In genomic region chr6:26033132-26033941, GRCh38 we compare ENCODE assay signal across 8 cellular contexts.
DNase-seq lines count a peak whose midpoint lies in the region; TF ChIP-seq lines count a peak whose summit lies in the region.

No MANE protein-coding gene starts in this region.

- peak; percentile 94 to 95 for DNase-seq in SHP77 (lab: John Stamatoyannopoulos, UW)
- DNase-seq in germinal center (ENCODE audit: low spot score) = peak; percentile 90
- DNase-seq in non-pigmented ciliary epithelial cell (ENCODE audit: low read depth) = peak; percentile 95
- no peak for DNase-seq in GM19238 (ENCODE audit: insufficient read length, low spot score)

- peak overlapping the region; percentile 96 for H3K27ac Mint-ChIP-seq in activated naive CD8-positive, alpha-beta T cell

- peak overlapping the region; percentile 54 for H3K27ac ChIP-seq in HEK293 (ENCODE audit: extremely low read depth, low read depth, low read length)

- H3F3A ChIP-seq in Loucy (ENCODE audit: low read depth) = peaks cover 22% of the 10 kb centered on the region; the same call in 1 of the 2 replicates

- H3K27me3 ChIP-seq in Loucy (ENCODE audit: insufficient read depth, low read length, poor library complexity, severe bottlenecking) = no peaks in the 10 kb centered on the region

- H3K4me1 ChIP-seq in HEK293 (ENCODE audit: control insufficient read depth, insufficient read depth, low read length) (peaks cover 11% of the 10 kb centered on the region), Loucy (ENCODE audit: insufficient read depth, low read length, poor library complexity, severe bottlenecking) (peaks cover 40% of the 10 kb centered on the region)

- H3K9me3 Mint-ChIP-seq in activated naive CD8-positive, alpha-beta T cell (ENCODE audit: low read depth) = no peaks in the 10 kb centered on the region

- H3K4me3 ChIP-seq in HEK293 (ENCODE audit: low read depth, low read length) = peak overlapping the region; percentile 57
- H3K4me3 ChIP-seq in Loucy (ENCODE audit: low read length, poor library complexity, severe bottlenecking) = peak overlapping the region; percentile 80

- no peaks in the 10 kb centered on the region for H4K20me1 ChIP-seq in Loucy (ENCODE audit: insufficient read depth, low read length, poor library complexity, severe bottlenecking)

- peaks cover 2% of the 10 kb centered on the region for H3K36me3 Mint-ChIP-seq in activated naive CD8-positive, alpha-beta T cell

- peak overlapping the region; percentile 98 for H3K9ac ChIP-seq in Loucy (ENCODE audit: low read depth, low read length, poor library complexity, severe bottlenecking)

- H3K4me1 Mint-ChIP-seq in activated naive CD8-positive, alpha-beta T cell (ENCODE audit: low read depth) = peaks cover 36% of the 10 kb centered on the region

- H3K4me2 ChIP-seq in Loucy (ENCODE audit: low read depth, low read length, poor library complexity, severe bottlenecking) = peak overlapping the region; percentile 95

- no peaks in the 10 kb centered on the region for H3K9me3 ChIP-seq in HEK293 (ENCODE audit: control insufficient read depth, insufficient read depth, low read depth, low read length)
- no peaks in the 10 kb centered on the region for H3K9me3 ChIP-seq in Loucy (ENCODE audit: insufficient read depth, low read depth, low read length)

- TF ChIP-seq CTCF in HEK293 (tag by site-specific recombination; IDR thresholded peaks at IDR 0.05) (no peak), Loucy (conservative IDR thresholded peaks at IDR 0.05; ENCODE audit: low read length) (no peak)

- H3K79me2 ChIP-seq in Loucy (ENCODE audit: insufficient read depth, low read length) = no peaks in the 10 kb centered on the region

- H3K4me3 Mint-ChIP-seq in activated naive CD8-positive, alpha-beta T cell = peak overlapping the region; percentile 93

- CTCF ChIA-PET in HEK293 (lab: Yijun Ruan, JAX) = interaction anchor here (0.6 to 2.3 kb wide), 5 partner anchors 28 to 171 kb away, joined by 3 to 16 read pairs (median 3); a partner anchor contains a TSS

- H3K27me3 Mint-ChIP-seq in activated naive CD8-positive, alpha-beta T cell = no peaks in the 10 kb centered on the region

- peak; percentile 96 for TF ChIP-seq POLR2A in GM10847 (IDR thresholded peaks at IDR 0.05; ENCODE audit: extremely low read depth, insufficient read length)

- no peaks in the 10 kb centered on the region for H3K36me3 ChIP-seq in HEK293 (ENCODE audit: control insufficient read depth in 2 of 2, insufficient read depth in 1 of 2, low read length in 2 of 2)
- H3K36me3 ChIP-seq in Loucy (ENCODE audit: insufficient read depth, low read length) = no peaks in the 10 kb centered on the region

- H3K9me2 ChIP-seq in Loucy (replicated peaks; ENCODE audit: low read depth, low read length) = no peaks in the 10 kb centered on the region

- H2AFZ ChIP-seq in Loucy (ENCODE audit: low read length) = peak overlapping the region; percentile 23; the same call in 1 of the 2 replicates

- POLR2A ChIA-PET in HEK293 (lab: Yijun Ruan, JAX) = interaction anchor here (0.7 to 6.0 kb wide), 15 partner anchors 8 to 1860 kb away, joined by 3 to 336 read pairs (median 25); a partner anchor contains a TSS

TF ChIP-seq in HEK293, 187 proteins besides CTCF, POLR2A, EP300 and RAD21 (continues in another document):
- TF ChIP-seq BCL11A (tag by site-specific recombination; IDR thresholded peaks at IDR 0.05; ENCODE audit: low read depth) = no peak
- TF ChIP-seq OSR2 (tag by site-specific recombination; IDR thresholded peaks at IDR 0.05) = no peak
- peak; percentile 57; the same call in 1 of the 2 replicates for TF ChIP-seq ZEB2 (tag by site-specific recombination; IDR thresholded peaks at IDR 0.05)
- no peak for TF ChIP-seq ZNF19 (tag by site-specific recombination; IDR thresholded peaks at IDR 0.05; ENCODE audit: low read depth)
- TF ChIP-seq ZNF324 (tag by site-specific recombination; IDR thresholded peaks at IDR 0.05) = no peak
- no peak for TF ChIP-seq ZFP69B (tag by site-specific recombination; IDR thresholded peaks at IDR 0.05)
- 0 out of 2 replicates have a peak, but pooled peaks have one; percentile 35 for TF ChIP-seq ZNF449 (tag by site-specific recombination; IDR thresholded peaks at IDR 0.05)
- 0 out of 2 replicates have a peak, but pooled peaks have one; percentile 27 for TF ChIP-seq ZXDB (tag by site-specific recombination; IDR thresholded peaks at IDR 0.05)
- TF ChIP-seq ZNF510 (tag by site-specific recombination; IDR thresholded peaks at IDR 0.05; ENCODE audit: insufficient replicate concordance) = no peak
- TF ChIP-seq ZNF785 (tag by site-specific recombination; IDR thresholded peaks at IDR 0.05) = no peak
- TF ChIP-seq GLIS1 (tag by site-specific recombination; IDR thresholded peaks at IDR 0.05) = no peak
- TF ChIP-seq ZNF239 (tag by site-specific recombination; IDR thresholded peaks at IDR 0.05) = no peak
- no peak for TF ChIP-seq OVOL3 (tag by site-specific recombination; IDR thresholded peaks at IDR 0.05)
- 0 out of 2 replicates have a peak, but pooled peaks have one; percentile 25 for TF ChIP-seq ZNF692 (tag by site-specific recombination; IDR thresholded peaks at IDR 0.05)
- no peak for TF ChIP-seq HIC1 (tag by site-specific recombination; IDR thresholded peaks at IDR 0.05)
- TF ChIP-seq ZNF830 (tag by site-specific recombination; IDR thresholded peaks at IDR 0.05; ENCODE audit: low read depth) = no peak
- TF ChIP-seq ZNF112 (tag by site-specific recombination; IDR thresholded peaks at IDR 0.05) = no peak
- TF ChIP-seq ZNF791 (tag by site-specific recombination; IDR thresholded peaks at IDR 0.05) = no peak
- no peak for TF ChIP-seq ZFP41 (tag by site-specific recombination; IDR thresholded peaks at IDR 0.05; ENCODE audit: borderline replicate concordance)
- no peak for TF ChIP-seq MYNN (tag by site-specific recombination; IDR thresholded peaks at IDR 0.05; ENCODE audit: borderline replicate concordance)
- TF ChIP-seq ZNF157 (tag by site-specific recombination; IDR thresholded peaks at IDR 0.05) = no peak
- TF ChIP-seq ZNF776 (tag by site-specific recombination; IDR thresholded peaks at IDR 0.05; ENCODE audit: borderline replicate concordance) = no peak
- no peak; the same call in 1 of the 2 replicates for TF ChIP-seq ZBTB6 (tag by site-specific recombination; IDR thresholded peaks at IDR 0.05)
- TF ChIP-seq ZNF266 (tag by site-specific recombination; IDR thresholded peaks at IDR 0.05; ENCODE audit: low read depth) = no peak
- TF ChIP-seq ZNF37A (tag by site-specific recombination; IDR thresholded peaks at IDR 0.05) = no peak
- TF ChIP-seq GLI2 (tag by site-specific recombination; IDR thresholded peaks at IDR 0.05; ENCODE audit: borderline replicate concordance, low read depth) = no peak
- TF ChIP-seq KLF16 (tag by site-specific recombination; IDR thresholded peaks at IDR 0.05) = no peak
- no peak for TF ChIP-seq TRIM28 (IDR thresholded peaks at IDR 0.05; ENCODE audit: borderline replicate concordance, low read length)
